Comparison of ENCODE assay signal across 23 cellular contexts in the genomic region with DNA sequence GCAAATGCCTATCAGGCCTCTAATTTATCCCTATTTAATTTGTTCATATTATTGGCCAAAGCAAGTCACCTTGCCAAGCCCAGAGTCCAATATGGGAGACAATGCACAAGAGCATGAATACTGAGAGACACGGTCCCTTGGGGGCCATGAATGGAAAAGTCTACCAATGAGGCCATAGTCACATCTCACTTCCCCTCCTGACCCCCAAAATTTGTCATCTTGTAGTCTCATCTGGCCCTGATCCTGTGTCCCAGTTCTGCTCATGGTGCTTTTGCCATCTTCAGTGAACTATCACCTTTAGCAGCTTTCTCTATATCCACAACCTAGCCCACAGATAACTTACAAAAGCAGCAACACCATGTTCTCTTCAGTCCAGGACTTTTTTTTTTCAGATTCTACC.
"Had no signal": no experiment of that assay in that cellular context is flagged by ENCODE, and none has a peak within 500 bp of the region (broad histone marks: within the 10 kb centered on the region; RNA-seq: fewer than 3 reads in every experiment).

No MANE protein-coding gene starts in this region.

- H3K36me3 Mint-ChIP-seq: naive thymus-derived CD8-positive, alpha-beta T cell; stimulated activated effector memory CD8-positive, alpha-beta T cell treated with anti-CD3 and anti-CD28 coated beads, Interleukin-12 subunit alpha, Interleukin-12 subunit beta, amount 100 ng/mL, for 72 hours had no signal

- H3K4me3 Mint-ChIP-seq: endodermal cell; naive thymus-derived CD8-positive, alpha-beta T cell; stimulated activated effector memory CD8-positive, alpha-beta T cell treated with anti-CD3 and anti-CD28 coated beads, Interleukin-12 subunit alpha, Interleukin-12 subunit beta, amount 100 ng/mL, for 72 hours; stimulated activated naive CD8-positive, alpha-beta T cell treated with anti-CD3 and anti-CD28 coated beads, Interleukin-15, amount 100 ng/mL, for 72 hours had no signal

- H3K9me3 ChIP-seq: colonic mucosa, heart left ventricle, neutrophil, psoas muscle, right lobe of liver, testis, transverse colon had no signal

- DNase-seq: colonic mucosa; effector CD4-positive, alpha-beta T cell; endodermal cell; erythroblast; foreskin melanocyte; heart left ventricle; hippocampal formation; left colon; left ventricle myocardium superior; mesendoderm; naive thymus-derived CD8-positive, alpha-beta T cell; psoas muscle; retina; right lobe of liver; stimulated activated CD4-positive, alpha-beta T cell treated with anti-CD3 and anti-CD28 coated beads, Interleukin-4, amount 100 ng/mL, for 1 hour; stimulated activated CD8-positive, alpha-beta memory T cell treated with anti-CD3 and anti-CD28 coated beads, Interleukin-4, amount 100 ng/mL, for 48 hours; stimulated activated naive CD8-positive, alpha-beta T cell treated with anti-CD3 and anti-CD28 coated beads, Interleukin-15, amount 100 ng/mL, for 72 hours; testis; transverse colon had no signal

- H3K27ac Mint-ChIP-seq: endodermal cell; naive thymus-derived CD8-positive, alpha-beta T cell; stimulated activated effector memory CD8-positive, alpha-beta T cell treated with anti-CD3 and anti-CD28 coated beads, Interleukin-12 subunit alpha, Interleukin-12 subunit beta, amount 100 ng/mL, for 72 hours; stimulated activated naive CD8-positive, alpha-beta T cell treated with anti-CD3 and anti-CD28 coated beads, Interleukin-15, amount 100 ng/mL, for 72 hours had no signal

- FAIRE-seq: endothelial cell of umbilical vein had no signal

- H3K4me1 ChIP-seq: colonic mucosa, psoas muscle, right lobe of liver, transverse colon had no signal

- H3K4me3 ChIP-seq: colonic mucosa, heart left ventricle, lung, psoas muscle, right lobe of liver, testis, transverse colon had no signal

- H3K27me3 ChIP-seq: colonic mucosa, heart left ventricle, neutrophil, right lobe of liver, testis, transverse colon had no signal

- H3K4me1 Mint-ChIP-seq: stimulated activated effector memory CD8-positive, alpha-beta T cell treated with anti-CD3 and anti-CD28 coated beads, Interleukin-12 subunit alpha, Interleukin-12 subunit beta, amount 100 ng/mL, for 72 hours; stimulated activated naive CD8-positive, alpha-beta T cell treated with anti-CD3 and anti-CD28 coated beads, Interleukin-15, amount 100 ng/mL, for 72 hours had no signal

- H3K27ac ChIP-seq: colonic mucosa, neutrophil, psoas muscle, right lobe of liver, transverse colon had no signal

- ATAC-seq: heart left ventricle; left colon; left ventricle myocardium superior; naive thymus-derived CD8-positive, alpha-beta T cell; psoas muscle; right lobe of liver; stimulated activated effector memory CD8-positive, alpha-beta T cell treated with anti-CD3 and anti-CD28 coated beads, Interleukin-12 subunit alpha, Interleukin-12 subunit beta, amount 100 ng/mL, for 72 hours; stimulated activated naive CD8-positive, alpha-beta T cell treated with anti-CD3 and anti-CD28 coated beads, Interleukin-15, amount 100 ng/mL, for 72 hours had no signal

- H3K36me3 ChIP-seq: colonic mucosa, heart left ventricle, neutrophil, right lobe of liver, transverse colon had no signal

- H3K9me3 Mint-ChIP-seq: endodermal cell; naive thymus-derived CD8-positive, alpha-beta T cell; stimulated activated effector memory CD8-positive, alpha-beta T cell treated with anti-CD3 and anti-CD28 coated beads, Interleukin-12 subunit alpha, Interleukin-12 subunit beta, amount 100 ng/mL, for 72 hours; stimulated activated naive CD8-positive, alpha-beta T cell treated with anti-CD3 and anti-CD28 coated beads, Interleukin-15, amount 100 ng/mL, for 72 hours had no signal
